ENCODE assay signal across 10 cellular contexts in the genomic region with DNA sequence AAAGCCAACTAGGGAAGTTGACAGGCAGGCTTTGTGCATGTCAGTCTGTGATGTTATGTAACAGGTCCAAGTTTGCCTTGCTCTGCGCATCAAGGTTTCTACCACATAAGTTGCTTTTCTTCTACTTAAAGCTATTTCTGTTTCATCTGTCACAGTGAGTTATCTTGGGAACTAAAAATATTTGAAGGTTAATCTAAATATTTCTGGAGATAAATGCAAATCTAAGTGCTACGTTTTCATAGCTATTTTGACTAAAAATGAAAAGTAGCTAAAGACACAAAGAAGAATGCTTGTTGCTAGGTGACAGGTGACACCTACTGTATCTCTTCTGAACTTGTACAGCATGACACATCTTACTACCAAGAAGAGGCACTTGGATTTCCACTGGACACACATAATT.
DNase-seq lines count a peak whose midpoint lies in the region; ATAC-seq and TF ChIP-seq lines count a peak whose summit lies in the region.
"Had no signal": no experiment of that assay in that cellular context is flagged by ENCODE, and none has a peak within 500 bp of the region (broad histone marks: within the 10 kb centered on the region; RNA-seq: fewer than 3 reads in every experiment).

No MANE protein-coding gene starts in this region.

- H3K4me3 Mint-ChIP-seq in activated T-helper 17 cell treated with anti-CD3 and anti-CD28 coated beads, Interleukin-2, amount 50 U/mL, for 72 hours, result peak overlapping the region; percentile 2
- H3K4me3 Mint-ChIP-seq: WTC11 had no signal

- H3K36me3 Mint-ChIP-seq in activated T-helper 17 cell treated with anti-CD3 and anti-CD28 coated beads, Interleukin-2, amount 50 U/mL, for 72 hours (ENCODE audit: low read depth), result peaks cover 15% of the 10 kb centered on the region
- H3K36me3 Mint-ChIP-seq: WTC11 had no signal

- no peaks in the 10 kb centered on the region for H3K27me3 Mint-ChIP-seq in activated T-helper 17 cell treated with anti-CD3 and anti-CD28 coated beads, Interleukin-2, amount 50 U/mL, for 72 hours

- H3K4me3 ChIP-seq in osteoblast (ENCODE audit: insufficient read depth, low read length), result no peak overlapping the region
- H3K4me3 ChIP-seq in gastrocnemius medialis, result no peak overlapping the region

- ATAC-seq in GM19351 (IDR thresholded peaks at IDR 0.05; ENCODE audit: unreplicated experiment), result peak; percentile 87
- peak; percentile 86 for ATAC-seq in HG02885 (IDR thresholded peaks at IDR 0.05; ENCODE audit: poor library complexity, unreplicated experiment)
- ATAC-seq in activated T-helper 17 cell treated with anti-CD3 and anti-CD28 coated beads, Interleukin-2, amount 50 U/mL, for 72 hours (replicated peaks), result peak; percentile 95
- ATAC-seq in gastrocnemius medialis, result no peak
- ATAC-seq: WTC11 had no signal

- H3K9me3 ChIP-seq in osteoblast (ENCODE audit: low read depth, low read length) (no peaks in the 10 kb centered on the region), gastrocnemius medialis (no peaks in the 10 kb centered on the region)

- peaks cover 8% of the 10 kb centered on the region for H3K36me3 ChIP-seq in osteoblast (ENCODE audit: insufficient read depth, low read length)
- no peaks in the 10 kb centered on the region for H3K36me3 ChIP-seq in gastrocnemius medialis

- DNase-seq in GM13977 (ENCODE audit: low spot score) (peak; percentile 35), osteoblast (ENCODE audit: insufficient read length, low spot score, missing footprints) (no peak), NCI-H446 (lab: John Stamatoyannopoulos, UW) (no peak), T1000 (lab: John Stamatoyannopoulos, UW) (no peak), gastrocnemius medialis (no peak)
- DNase-seq: Calu3 had no signal

- peaks cover 22% of the 10 kb centered on the region for H4K20me1 ChIP-seq in osteoblast (ENCODE audit: insufficient read depth, low read length)

- H3K27ac ChIP-seq in osteoblast (ENCODE audit: low read depth, low read length) (no peak overlapping the region), gastrocnemius medialis (no peak overlapping the region)

- no peak overlapping the region for H3K4me2 ChIP-seq in osteoblast (ENCODE audit: insufficient read depth, low read length)

- peak overlapping the region; percentile 71 for H3K27ac Mint-ChIP-seq in activated T-helper 17 cell treated with anti-CD3 and anti-CD28 coated beads, Interleukin-2, amount 50 U/mL, for 72 hours
- H3K27ac Mint-ChIP-seq: WTC11 had no signal

- TF ChIP-seq CTCF in GM13977 (IDR thresholded peaks at IDR 0.05; ENCODE audit: extremely low read depth, insufficient read depth, missing control alignments) (no peak), osteoblast (IDR thresholded peaks at IDR 0.05; ENCODE audit: extremely low read depth, low read depth, low read length) (no peak), gastrocnemius medialis (IDR thresholded peaks at IDR 0.05 in 4 of 5, conservative IDR thresholded peaks at IDR 0.05 in 1 of 5) (no peak)

- H2AFZ ChIP-seq in osteoblast (ENCODE audit: low read length), result no peak overlapping the region

- no peak for TF ChIP-seq POLR2A in gastrocnemius medialis (IDR thresholded peaks at IDR 0.05)

- in situ Hi-C loops in GM13977 (cut with MboI; ENCODE audit: low pct_unique_long_range_greater_than_20kb, low sequenced_read_pairs, unreplicated experiment) (no loop called here), gastrocnemius medialis (cut with MboI; ENCODE audit: low sequenced_read_pairs in 4 of 4) (no loop called here)

- H3K4me1 ChIP-seq in osteoblast (ENCODE audit: insufficient read depth, low read length) (no peaks in the 10 kb centered on the region), gastrocnemius medialis (peaks cover 4 to 13% of the 10 kb centered on the region in 2 donors)

- H3K9me3 Mint-ChIP-seq in activated T-helper 17 cell treated with anti-CD3 and anti-CD28 coated beads, Interleukin-2, amount 50 U/mL, for 72 hours, result no peaks in the 10 kb centered on the region
- H3K9me3 Mint-ChIP-seq: WTC11 had no signal

- peaks cover 97% of the 10 kb centered on the region for H3K79me2 ChIP-seq in osteoblast (ENCODE audit: insufficient read depth, low read length)

- H3K27me3 ChIP-seq in osteoblast (ENCODE audit: insufficient read depth, low read length), result no peaks in the 10 kb centered on the region
- no peaks in the 10 kb centered on the region for H3K27me3 ChIP-seq in gastrocnemius medialis

- intact Hi-C loops in gastrocnemius medialis (cut with DNase I; ENCODE audit: low total_unique reads), result no loop called here

- peaks cover 21% of the 10 kb centered on the region for H3K4me1 Mint-ChIP-seq in activated T-helper 17 cell treated with anti-CD3 and anti-CD28 coated beads, Interleukin-2, amount 50 U/mL, for 72 hours

Comparison
In these comparisons a context has a peak if more than half of its experiments do, and no peak if none do; other contexts are left out.
1. ATAC-seq: peak in GM19351 (single experiment), HG02885 (single experiment) and activated T-helper 17 cell treated with anti-CD3 and anti-CD28 coated beads, Interleukin-2, amount 50 U/mL, for 72 hours (single experiment); none in gastrocnemius medialis (0 of 2).